Comparison of ENCODE assay signal across 8 cellular contexts in genomic region chr16:1705688-1706385, GRCh38. TPM values are rescaled to one million over a fixed set of nuclear protein-coding genes. Genes with fewer than 3 reads are reported as not detected.
DNase-seq lines count a peak whose midpoint lies in the region; ATAC-seq, FAIRE-seq and TF ChIP-seq lines count a peak whose summit lies in the region.

TSS of gene MAPK8IP3 (plus strand) at chr16:1706195. CDS start at chr16:1706340, 145 bp downstream.

- peaks cover 28% of the 10 kb centered on the region for H3K4me1 Mint-ChIP-seq in activated T-helper 1 cell treated with anti-CD3 and anti-CD28 coated beads, Interleukin-12 subunit alpha, Interleukin-12 subunit beta, Interleukin-2, Interleukin-4 antibody, amounts not matched to agents 30 ng/mL and 10 ng/mL and 1 ng/mL, durations not matched to agents 14 hours and 24 hours and 36 hours (ENCODE audit: low read depth)
- peaks cover 22 to 33% of the 10 kb centered on the region in 2 donors for H3K4me1 Mint-ChIP-seq in natural killer cell

- peaks cover 33% of the 10 kb centered on the region for H3F3A ChIP-seq in DOHH2 (ENCODE audit: control insufficient read depth, insufficient read depth)

- H3K9me3 ChIP-seq in DOHH2 (ENCODE audit: control insufficient read depth, insufficient read depth, low read length) (no peaks in the 10 kb centered on the region), KOPT-K1 (ENCODE audit: insufficient read depth, low read length, poor library complexity, severe bottlenecking) (no peaks in the 10 kb centered on the region), fibroblast of lung (ENCODE audit: control insufficient read depth, insufficient read depth, low read depth, low read length) (no peaks in the 10 kb centered on the region)

- peak within 1 kb of the TSS; percentile 95 for H2AFZ ChIP-seq in fibroblast of lung (ENCODE audit: low read length)

- ATAC-seq in GM21786 (IDR thresholded peaks at IDR 0.05; ENCODE audit: unreplicated experiment) (peak; percentile 74), natural killer cell (peak; percentile 81 to 95 (median 86))

- FAIRE-seq in RCC 7860 (lab: Jason Lieb, UNC), result no peak

- peak within 1 kb of the TSS; percentile 84 for H3K9ac ChIP-seq in fibroblast of lung (ENCODE audit: insufficient read depth, low read length)

- H3K36me3 Mint-ChIP-seq in activated T-helper 1 cell treated with anti-CD3 and anti-CD28 coated beads, Interleukin-12 subunit alpha, Interleukin-12 subunit beta, Interleukin-2, Interleukin-4 antibody, amounts not matched to agents 30 ng/mL and 10 ng/mL and 1 ng/mL, durations not matched to agents 14 hours and 24 hours and 36 hours (ENCODE audit: low read depth), result peaks cover 28% of the 10 kb centered on the region
- no peaks in the 10 kb centered on the region for H3K36me3 Mint-ChIP-seq in natural killer cell

- H3K9me3 Mint-ChIP-seq in activated T-helper 1 cell treated with anti-CD3 and anti-CD28 coated beads, Interleukin-12 subunit alpha, Interleukin-12 subunit beta, Interleukin-2, Interleukin-4 antibody, amounts not matched to agents 30 ng/mL and 10 ng/mL and 1 ng/mL, durations not matched to agents 14 hours and 24 hours and 36 hours, result no peaks in the 10 kb centered on the region
- no peaks in the 10 kb centered on the region for H3K9me3 Mint-ChIP-seq in natural killer cell

- peak within 1 kb of the TSS; percentile 94 for H3K4me3 Mint-ChIP-seq in activated T-helper 1 cell treated with anti-CD3 and anti-CD28 coated beads, Interleukin-12 subunit alpha, Interleukin-12 subunit beta, Interleukin-2, Interleukin-4 antibody, amounts not matched to agents 30 ng/mL and 10 ng/mL and 1 ng/mL, durations not matched to agents 14 hours and 24 hours and 36 hours
- H3K4me3 Mint-ChIP-seq in natural killer cell, result peak within 1 kb of the TSS; percentile 100

- no peaks in the 10 kb centered on the region for H3K9me2 ChIP-seq in DOHH2 (replicated peaks; ENCODE audit: control insufficient read depth, low read length)

- no peaks in the 10 kb centered on the region for H3K27me3 Mint-ChIP-seq in activated T-helper 1 cell treated with anti-CD3 and anti-CD28 coated beads, Interleukin-12 subunit alpha, Interleukin-12 subunit beta, Interleukin-2, Interleukin-4 antibody, amounts not matched to agents 30 ng/mL and 10 ng/mL and 1 ng/mL, durations not matched to agents 14 hours and 24 hours and 36 hours (ENCODE audit: insufficient read depth)
- peaks cover 0 to 3% of the 10 kb centered on the region in 2 donors for H3K27me3 Mint-ChIP-seq in natural killer cell (ENCODE audit: low read depth in 2 of 2)

- intact Hi-C loops in activated T-helper 1 cell treated with anti-CD3 and anti-CD28 coated beads, Interleukin-12 subunit alpha, Interleukin-12 subunit beta, Interleukin-2, Interleukin-4 antibody, amounts not matched to agents 30 ng/mL and 10 ng/mL and 1 ng/mL, durations not matched to agents 14 hours and 24 hours and 36 hours (cut with micrococcal nuclease), result loop anchor here (1.0 to 10.0 kb wide), 7 partner anchors 28 to 291 kb away; partner anchors contain the start of genes CRAMP1, EME2, IFT140 and JPT2
- intact Hi-C loops in natural killer cell (cut with micrococcal nuclease), result loop anchor here (2.0 to 10.0 kb wide), 3 partner anchors 27 to 351 kb away; partner anchors contain the start of genes CRAMP1, GNPTG, IFT140 and JPT2

- H3K27me3 ChIP-seq in DOHH2 (ENCODE audit: control insufficient read depth, low read length) (no peaks in the 10 kb centered on the region), fibroblast of lung (ENCODE audit: control insufficient read depth, insufficient read depth, low read length) (no peaks in the 10 kb centered on the region)

- H3K4me3 ChIP-seq in DOHH2 (ENCODE audit: low read length), result peak within 1 kb of the TSS; percentile 88
- H3K4me3 ChIP-seq in fibroblast of lung (replicated peaks in 1 of 4; ENCODE audit: control extremely low read depth in 1 of 4, insufficient read depth in 1 of 4, low read depth in 3 of 4, low read length in 4 of 4), result peak within 1 kb of the TSS; percentile 86 to 98 (median 88)

- TF ChIP-seq CTCF in DOHH2 (IDR thresholded peaks at IDR 0.05; ENCODE audit: low read depth, low read length, poor library complexity, severe bottlenecking), result peak; percentile 73
- peak; percentile 42 to 70 for TF ChIP-seq CTCF in fibroblast of lung (conservative IDR thresholded peaks at IDR 0.05 in 1 of 2, IDR thresholded peaks at IDR 0.05 in 1 of 2; ENCODE audit: low read depth in 1 of 2, low read length in 2 of 2)
- TF ChIP-seq CTCF in natural killer cell (IDR thresholded peaks at IDR 0.05), result peak; percentile 93

- H3K4me1 ChIP-seq in DOHH2 (ENCODE audit: control insufficient read depth, low read length) (peaks cover 43% of the 10 kb centered on the region), fibroblast of lung (ENCODE audit: control insufficient read depth, extremely low read depth, insufficient read depth, low read length) (peaks cover 5% of the 10 kb centered on the region)

- H3K4me2 ChIP-seq in DOHH2 (ENCODE audit: low read length) (peak within 1 kb of the TSS; percentile 98), fibroblast of lung (ENCODE audit: extremely low read depth, insufficient read depth, low read length) (peak within 1 kb of the TSS; percentile 99)

- DNase-seq in RCC 7860 (ENCODE audit: low spot score) (peak; percentile 79), fibroblast of lung (ENCODE audit: low read depth in 2 of 2) (peak; percentile 76 to 85), natural killer cell (peak; percentile 100)
- peak; percentile 96 for DNase-seq in activated T-helper 1 cell treated with anti-CD3 and anti-CD28 coated beads, Interleukin-12 subunit alpha, Interleukin-12 subunit beta, Interleukin-2, Interleukin-4 antibody, amounts not matched to agents 30 ng/mL and 10 ng/mL and 1 ng/mL, durations not matched to agents 14 hours and 24 hours and 36 hours (ENCODE audit: low spot score)
- DNase-seq in stimulated activated naive CD4-positive, alpha-beta T cell (lab: John Stamatoyannopoulos, UW), result peak; percentile 87 to 98 (median 94)

- H3K36me3 ChIP-seq in DOHH2 (ENCODE audit: control insufficient read depth, low read length), result peaks cover 52% of the 10 kb centered on the region
- peaks cover 43% of the 10 kb centered on the region for H3K36me3 ChIP-seq in KOPT-K1 (ENCODE audit: insufficient read depth, low read length)
- H3K36me3 ChIP-seq in fibroblast of lung (ENCODE audit: control insufficient read depth, insufficient read depth, low read length), result peaks cover 2% of the 10 kb centered on the region

- H4K20me1 ChIP-seq in DOHH2 (ENCODE audit: control insufficient read depth, insufficient read depth, low read depth, low read length) (peaks cover 12% of the 10 kb centered on the region; the same call in 1 of the 2 replicates), fibroblast of lung (ENCODE audit: control insufficient read depth, extremely low read depth, insufficient read depth, low read length) (no peaks in the 10 kb centered on the region)

- H3K27ac Mint-ChIP-seq in activated T-helper 1 cell treated with anti-CD3 and anti-CD28 coated beads, Interleukin-12 subunit alpha, Interleukin-12 subunit beta, Interleukin-2, Interleukin-4 antibody, amounts not matched to agents 30 ng/mL and 10 ng/mL and 1 ng/mL, durations not matched to agents 14 hours and 24 hours and 36 hours, result peak within 1 kb of the TSS; percentile 96
- H3K27ac Mint-ChIP-seq in natural killer cell, result peak within 1 kb of the TSS; percentile 98 to 99

- H3K27ac ChIP-seq in DOHH2 (ENCODE audit: low read depth, low read length) (peak within 1 kb of the TSS; percentile 69), KOPT-K1 (ENCODE audit: low read depth, low read length, poor library complexity, severe bottlenecking) (peak within 1 kb of the TSS; percentile 71), fibroblast of lung (ENCODE audit: insufficient read depth, low read length) (peak within 1 kb of the TSS; percentile 93)

- H3K79me2 ChIP-seq in DOHH2 (ENCODE audit: control insufficient read depth, low read length) (peaks cover 58% of the 10 kb centered on the region), fibroblast of lung (ENCODE audit: control insufficient read depth, insufficient read depth, low read length) (peaks cover 45% of the 10 kb centered on the region)

RNA-seq across cellular contexts. Expression of gene MAPK8IP3, which starts in this region (rescaled TPM):
- 84.4 and 84.6 TPM in 2 replicates for total RNA-seq in activated T-helper 1 cell treated with anti-CD3 and anti-CD28 coated beads, Interleukin-12 subunit alpha, Interleukin-12 subunit beta, Interleukin-2, Interleukin-4 antibody, amounts not matched to agents 30 ng/mL and 10 ng/mL and 1 ng/mL, durations not matched to agents 14 hours and 24 hours and 36 hours
- total RNA-seq in fibroblast of lung (24.1 and 36.3 TPM in 2 replicates), natural killer cell (100 to 1,000 TPM; 272 to 291 (median 285) TPM)
- 7.9 and 9.4 TPM in 2 replicates for polyA plus RNA-seq in fibroblast of lung
- polyA plus RNA-seq in fibroblast of lung (2012), result 15.2 and 16.4 TPM in 2 replicates
- polyA minus RNA-seq in fibroblast of lung (ENCODE audit: low replicate concordance), result 6.8 and 34.6 TPM in 2 replicates

Comparison
In these comparisons a context has a peak if more than half of its experiments do, and no peak if none do; other contexts are left out.
1. Peak in every context shown above with its lines: DNase-seq, ATAC-seq, H3K4me3 ChIP-seq and H3K27ac ChIP-seq.